In genomic region chr1:23343246-23344110, GRCh38 we compare ENCODE assay signal across 8 cellular contexts. TPM values are rescaled to one million over a fixed set of nuclear protein-coding genes. Genes with fewer than 3 reads are reported as not detected.
A peak's percentile ranks its signal among the peaks of the same experiment; 100 is the strongest.
DNase-seq lines count a peak whose midpoint lies in the region; ATAC-seq, FAIRE-seq and TF ChIP-seq lines count a peak whose summit lies in the region.

No MANE protein-coding gene starts in this region.

- TF ChIP-seq CTCF in 22Rv1 (IDR thresholded peaks at IDR 0.05) (no peak), retinal pigment epithelial cell (conservative IDR thresholded peaks at IDR 0.05; ENCODE audit: low read depth, low read length) (no peak)

- FAIRE-seq in GM12892 (lab: Jason Lieb, UNC), result peak; percentile 21

- no peak for TF ChIP-seq POLR2A in GM12892 (IDR thresholded peaks at IDR 0.05; ENCODE audit: low read depth, low read length)

- ATAC-seq in HG03097 (IDR thresholded peaks at IDR 0.05; ENCODE audit: low FRiP score, unreplicated experiment) (peak; percentile 8), right cardiac atrium (peak; percentile 53 to 62)
- ATAC-seq in activated naive CD8-positive, alpha-beta T cell treated with anti-CD3 and anti-CD28 coated beads, Interleukin-2, amount 50 U/mL, for 24 hours, result peak; percentile 13

- H3K4me1 Mint-ChIP-seq in activated naive CD8-positive, alpha-beta T cell treated with anti-CD3 and anti-CD28 coated beads, Interleukin-2, amount 50 U/mL, for 24 hours, result peaks cover 47% of the 10 kb centered on the region

- no peaks in the 10 kb centered on the region for H3K9me3 Mint-ChIP-seq in activated naive CD8-positive, alpha-beta T cell treated with anti-CD3 and anti-CD28 coated beads, Interleukin-2, amount 50 U/mL, for 24 hours

- WGBS in right cardiac atrium, result under 1% methylated on average over 65 of the region's 65 CpGs

- H3K27me3 Mint-ChIP-seq in activated naive CD8-positive, alpha-beta T cell treated with anti-CD3 and anti-CD28 coated beads, Interleukin-2, amount 50 U/mL, for 24 hours, result no peaks in the 10 kb centered on the region

- H3K9me3 ChIP-seq in right cardiac atrium (ENCODE audit: control insufficient read depth, low read length), result no peaks in the 10 kb centered on the region

- H3K27ac ChIP-seq in 22Rv1, result peak overlapping the region; percentile 96
- peak overlapping the region; percentile 81 for H3K27ac ChIP-seq in right cardiac atrium (ENCODE audit: low read length)

- no peaks in the 10 kb centered on the region for H3K4me1 ChIP-seq in right cardiac atrium (ENCODE audit: control insufficient read depth, insufficient read depth, low read length)

- H3K36me3 Mint-ChIP-seq in activated naive CD8-positive, alpha-beta T cell treated with anti-CD3 and anti-CD28 coated beads, Interleukin-2, amount 50 U/mL, for 24 hours (ENCODE audit: low read depth), result peaks cover 36% of the 10 kb centered on the region

- peak overlapping the region; percentile 95 for H3K27ac Mint-ChIP-seq in activated naive CD8-positive, alpha-beta T cell treated with anti-CD3 and anti-CD28 coated beads, Interleukin-2, amount 50 U/mL, for 24 hours

- H3K27me3 ChIP-seq in right cardiac atrium (ENCODE audit: control insufficient read depth, insufficient read depth), result no peaks in the 10 kb centered on the region

- DNase-seq in GM12892 (ENCODE audit: insufficient read length) (no peak), SK-MEL-5 (ENCODE audit: low read depth, low spot score) (peak; percentile 42), right cardiac atrium (peak in 1 of 3 donors; percentile 43), retinal pigment epithelial cell (ENCODE audit: low read depth) (no peak), NCI-H774 (lab: John Stamatoyannopoulos, UW) (no peak)
- DNase-seq in activated naive CD8-positive, alpha-beta T cell treated with anti-CD3 and anti-CD28 coated beads, Interleukin-2, amount 50 U/mL, for 24 hours, result peak; percentile 60

- H3K4me3 Mint-ChIP-seq in activated naive CD8-positive, alpha-beta T cell treated with anti-CD3 and anti-CD28 coated beads, Interleukin-2, amount 50 U/mL, for 24 hours, result peak overlapping the region; percentile 87

- in situ Hi-C loops in SK-MEL-5 (cut with HindIII; ENCODE audit: low pct_unique_long_range_greater_than_20kb, low sequenced_read_pairs), result no loop called here

- intact Hi-C loops in right cardiac atrium (cut with DNase I), result loop anchor here in 2 of 4 donors (10.0 kb wide), 1 partner anchor 61 kb away; no protein-coding TSS in a partner anchor

- H3K4me3 ChIP-seq in right cardiac atrium (ENCODE audit: low read length) (peak overlapping the region; percentile 99), retinal pigment epithelial cell (ENCODE audit: low read length) (peak overlapping the region; percentile 84)

RNA-seq across cellular contexts. Expression of gene HNRNPR, which starts 0.6 kb away (rescaled TPM):
- 129 TPM for polyA plus RNA-seq in GM12892 (2012; ENCODE audit: missing spikeins)
- 101 and 110 TPM in 2 replicates for total RNA-seq in SK-MEL-5 (2014; rRNA removed; shearing (Covaris generic))
- 136 and 162 TPM in 2 replicates for polyA plus RNA-seq in SK-MEL-5 (2015; cell fraction: cytosol; rRNA removed)
- 52.7 and 55.8 TPM in 2 replicates for polyA plus RNA-seq in SK-MEL-5 (2015; cell fraction: nucleus; rRNA removed)
- total RNA-seq in right cardiac atrium, result 10 to 100 TPM; 59.8 to 73.7 (median 62.1) TPM
- 50.8 TPM for polyA plus RNA-seq in right cardiac atrium

RNA-seq across cellular contexts. Expression of gene ZNF436, which starts 26.2 kb away (rescaled TPM):
- polyA plus RNA-seq in GM12892 (2012; ENCODE audit: missing spikeins), result 2.3 TPM
- total RNA-seq in SK-MEL-5 (2014; rRNA removed; shearing (Covaris generic)), result 8.1 and 8.5 TPM in 2 replicates
- polyA plus RNA-seq in SK-MEL-5 (2015; cell fraction: cytosol; rRNA removed), result 3.6 and 4.9 TPM in 2 replicates
- polyA plus RNA-seq in SK-MEL-5 (2015; cell fraction: nucleus; rRNA removed), result 9.9 and 10.1 TPM in 2 replicates
- total RNA-seq in right cardiac atrium, result 10 to 100 TPM; 11.3 to 13.8 (median 12.7) TPM
- 4.4 TPM for polyA plus RNA-seq in right cardiac atrium

Comparison
In these comparisons a context has a peak if more than half of its experiments do, and no peak if none do; other contexts are left out.
1. DNase-seq: peak in SK-MEL-5 (single experiment) and activated naive CD8-positive, alpha-beta T cell treated with anti-CD3 and anti-CD28 coated beads, Interleukin-2, amount 50 U/mL, for 24 hours (single experiment); none in GM12892 (single experiment), retinal pigment epithelial cell (single experiment) and NCI-H774 (single experiment).
2. Peak in every context shown above with its lines, with median percentiles within 50 percentile points of each other: ATAC-seq.